In genomic region chr3:45053805-45054195, GRCh38 we compare ENCODE assay signal across 7 cellular contexts. TPM values are rescaled to one million over a fixed set of nuclear protein-coding genes. Genes with fewer than 3 reads are reported as not detected.
"Had no signal": no experiment of that assay in that cellular context is flagged by ENCODE, and none has a peak within 500 bp of the region (broad histone marks: within the 10 kb centered on the region; RNA-seq: fewer than 3 reads in every experiment).

No MANE protein-coding gene starts in this region.

RNA-seq across cellular contexts. Expression of gene CLEC3B, which starts 27.7 kb away (rescaled TPM):
- total RNA-seq: endodermal cell; epithelial cell of proximal tubule; foreskin keratinocyte; natural killer cell treated with Interleukin-12 subunit alpha and Interleukin-12 subunit beta and Interleukin-15 and Interleukin-18, amount 100 ng/mL, for 72 hours; neural crest cell; progenitor cell of endocrine pancreas; smooth muscle cell had no signal
- polyA plus RNA-seq: foreskin keratinocyte, smooth muscle cell had no signal
